Comparison of ENCODE assay signal across 18 cellular contexts in genomic region chr4:70533211-70533610, GRCh38. TPM values are rescaled to one million over a fixed set of nuclear protein-coding genes. Genes with fewer than 3 reads are reported as not detected.
A peak's percentile ranks its signal among the peaks of the same experiment; 100 is the strongest.
DNase-seq lines count a peak whose midpoint lies in the region; ATAC-seq lines count a peak whose summit lies in the region.
"Had no signal": no experiment of that assay in that cellular context is flagged by ENCODE, and none has a peak within 500 bp of the region (broad histone marks: within the 10 kb centered on the region; RNA-seq: fewer than 3 reads in every experiment).

No MANE protein-coding gene starts in this region.

- DNase-seq in kidney tubule cell (ENCODE audit: low spot score): peak; percentile 39
- no peak for DNase-seq in dedifferentiated amniotic fluid mesenchymal stem cell (ENCODE audit: extremely low spot score)
- DNase-seq in NCI-H510A (lab: John Stamatoyannopoulos, UW): no peak
- DNase-seq in A172 (ENCODE audit: low spot score): no peak
- no peak for DNase-seq in left cardiac atrium
- DNase-seq: COR-L47, EL, GOT3, NCI-H1436, NCI-H2081, NCI-H524, PC-9, SJCRH30, T-helper 17 cell had no signal

- ATAC-seq in GM18873 (IDR thresholded peaks at IDR 0.05; ENCODE audit: low FRiP score, unreplicated experiment): peak; percentile 54
- peak; percentile 71 for ATAC-seq in GM19467 (IDR thresholded peaks at IDR 0.05; ENCODE audit: unreplicated experiment)
- peak; percentile 74 for ATAC-seq in HG03139 (IDR thresholded peaks at IDR 0.05; ENCODE audit: unreplicated experiment)
- no peak for ATAC-seq in left cardiac atrium
- ATAC-seq: T-helper 17 cell had no signal

- intact Hi-C loops in left cardiac atrium (cut with DNase I): no loop called here

RNA-seq across cellular contexts. Expression of gene AMTN, which starts 14.8 kb away (rescaled TPM):
- total RNA-seq in A172 (2014; rRNA removed; shearing (Covaris generic)): 17.4 and 29.6 TPM in 2 replicates
- not detected for total RNA-seq in left cardiac atrium
- total RNA-seq: PC-9, T-helper 17 cell had no signal

RNA-seq across cellular contexts. Expression of gene AMBN, which starts 58.8 kb away (rescaled TPM):
- 0.17 TPM in 1 of 2 replicates, not detected in the other for total RNA-seq in A172 (2014; rRNA removed; shearing (Covaris generic))
- not detected for total RNA-seq in left cardiac atrium
- total RNA-seq: M059J, PC-9, SJCRH30, T-helper 17 cell had no signal

Comparison
In these comparisons a context has a peak if more than half of its experiments do, and no peak if none do; other contexts are left out.
1. ATAC-seq: peak in GM18873 (single experiment), GM19467 (single experiment) and HG03139 (single experiment); none in left cardiac atrium (0 of 2).
2. RNA of gene AMTN, which starts 14.8 kb away (total RNA-seq): 17.4 to 29.6 TPM in A172; not detected in left cardiac atrium; every median in the first group is over 10 times any median in the second.